19 cellular contexts compared by ENCODE assay signal in genomic region chr2:46024146-46024779, GRCh38.
"Had no signal": no experiment of that assay in that cellular context is flagged by ENCODE, and none has a peak within 500 bp of the region (broad histone marks: within the 10 kb centered on the region; RNA-seq: fewer than 3 reads in every experiment).

No MANE protein-coding gene starts in this region.

- H3K9me3 Mint-ChIP-seq: activated CD4-positive, alpha-beta memory T cell treated with anti-CD3 and anti-CD28 coated beads for 36 hours; activated naive CD4-positive, alpha-beta T cell treated with anti-CD3 and anti-CD28 coated beads, Interleukin-2, amount 50 U/mL, for 72 hours; activated T-helper 1 cell treated with anti-CD3 and anti-CD28 coated beads, Interleukin-12 subunit alpha, Interleukin-12 subunit beta, Interleukin-2, Interleukin-4 antibody, amounts not matched to agents 30 ng/mL and 10 ng/mL and 1 ng/mL, durations not matched to agents 14 hours and 24 hours and 36 hours; stimulated activated naive CD8-positive, alpha-beta T cell treated with anti-CD3 and anti-CD28 coated beads, Interleukin-15, amount 100 ng/mL, for 72 hours had no signal

- H3K27ac ChIP-seq: brain microvascular endothelial cell, dorsolateral prefrontal cortex, lower lobe of right lung, suprapubic skin, tibial nerve had no signal

- H3K4me3 Mint-ChIP-seq: activated CD4-positive, alpha-beta memory T cell treated with anti-CD3 and anti-CD28 coated beads for 36 hours; activated T-helper 1 cell treated with anti-CD3 and anti-CD28 coated beads, Interleukin-12 subunit alpha, Interleukin-12 subunit beta, Interleukin-2, Interleukin-4 antibody, amounts not matched to agents 30 ng/mL and 10 ng/mL and 1 ng/mL, durations not matched to agents 14 hours and 24 hours and 36 hours; naive thymus-derived CD4-positive, alpha-beta T cell; neural crest cell; stimulated activated naive CD8-positive, alpha-beta T cell treated with anti-CD3 and anti-CD28 coated beads, Interleukin-15, amount 100 ng/mL, for 72 hours; T-helper 17 cell had no signal

- DNase-seq: activated CD4-positive, alpha-beta memory T cell treated with anti-CD3 and anti-CD28 coated beads for 36 hours; activated CD4-positive, alpha-beta T cell treated with anti-CD3 and anti-CD28 coated beads for 48 hours; aorta; brain microvascular endothelial cell; caudate nucleus; dorsolateral prefrontal cortex; lower lobe of right lung; naive thymus-derived CD4-positive, alpha-beta T cell; posterior cingulate gyrus; stimulated activated CD4-positive, alpha-beta T cell treated with anti-CD3 and anti-CD28 coated beads, Interleukin-4, amount 100 ng/mL, for 24 hours; stimulated activated naive CD8-positive, alpha-beta T cell treated with anti-CD3 and anti-CD28 coated beads, Interleukin-15, amount 100 ng/mL, for 72 hours; SW 1271; T-helper 17 cell had no signal

- H3K9me3 ChIP-seq: heart left ventricle, lower lobe of right lung, suprapubic skin, tibial nerve had no signal

- H3K27me3 ChIP-seq: brain microvascular endothelial cell, dorsolateral prefrontal cortex, heart left ventricle, suprapubic skin, tibial nerve had no signal

- H3K36me3 Mint-ChIP-seq: activated naive CD4-positive, alpha-beta T cell treated with anti-CD3 and anti-CD28 coated beads, Interleukin-2, amount 50 U/mL, for 72 hours had no signal

- H3K36me3 ChIP-seq: brain microvascular endothelial cell had no signal

- H3K4me3 ChIP-seq: dorsolateral prefrontal cortex, heart left ventricle, lower lobe of right lung, suprapubic skin, tibial nerve had no signal

- H3K27ac Mint-ChIP-seq: activated naive CD4-positive, alpha-beta T cell treated with anti-CD3 and anti-CD28 coated beads, Interleukin-2, amount 50 U/mL, for 72 hours; activated T-helper 1 cell treated with anti-CD3 and anti-CD28 coated beads, Interleukin-12 subunit alpha, Interleukin-12 subunit beta, Interleukin-2, Interleukin-4 antibody, amounts not matched to agents 30 ng/mL and 10 ng/mL and 1 ng/mL, durations not matched to agents 14 hours and 24 hours and 36 hours; naive thymus-derived CD4-positive, alpha-beta T cell; T-helper 17 cell had no signal

- H3K27me3 Mint-ChIP-seq: activated CD4-positive, alpha-beta memory T cell treated with anti-CD3 and anti-CD28 coated beads for 36 hours; naive thymus-derived CD4-positive, alpha-beta T cell; stimulated activated naive CD8-positive, alpha-beta T cell treated with anti-CD3 and anti-CD28 coated beads, Interleukin-15, amount 100 ng/mL, for 72 hours; T-helper 17 cell had no signal

- H3K4me1 Mint-ChIP-seq: neural crest cell; stimulated activated naive CD8-positive, alpha-beta T cell treated with anti-CD3 and anti-CD28 coated beads, Interleukin-15, amount 100 ng/mL, for 72 hours had no signal

- ATAC-seq: activated naive CD4-positive, alpha-beta T cell treated with anti-CD3 and anti-CD28 coated beads, Interleukin-2, amount 50 U/mL, for 72 hours; lower lobe of right lung; naive thymus-derived CD4-positive, alpha-beta T cell; stimulated activated naive CD8-positive, alpha-beta T cell treated with anti-CD3 and anti-CD28 coated beads, Interleukin-15, amount 100 ng/mL, for 72 hours; T-helper 17 cell had no signal

- H3K4me1 ChIP-seq: tibial nerve had no signal
